In genomic region chr3:15929944-15930571, GRCh38 we compare ENCODE assay signal across 2 cellular contexts.
TF ChIP-seq lines count a peak whose summit lies in the region.

No MANE protein-coding gene starts in this region.

TF ChIP-seq in A549, 52 proteins besides CTCF, POLR2A, EP300 and RAD21 (continued from another document):
- TF ChIP-seq REST (IDR thresholded peaks at IDR 0.05) (no peak), MYC (IDR thresholded peaks at IDR 0.05; ENCODE audit: borderline replicate concordance, low read length) (no peak)

TF ChIP-seq in GM23338, 12 proteins besides CTCF, POLR2A, EP300 and RAD21 (continued from another document):
- no peak for TF ChIP-seq ZNF462 (CRISPR knock-in tag; IDR thresholded peaks at IDR 0.05)
- TF ChIP-seq ETS1 (IDR thresholded peaks at IDR 0.05) = no peak
- no peak for TF ChIP-seq REST (IDR thresholded peaks at IDR 0.05; ENCODE audit: unreplicated experiment)
- no peak for TF ChIP-seq ZNF114 (CRISPR knock-in tag; IDR thresholded peaks at IDR 0.05)
- TF ChIP-seq EZH2phosphoT487 (IDR thresholded peaks at IDR 0.05; ENCODE audit: unreplicated experiment) = no peak
